Comparison of ENCODE assay signal across 18 cellular contexts in the genomic region with DNA sequence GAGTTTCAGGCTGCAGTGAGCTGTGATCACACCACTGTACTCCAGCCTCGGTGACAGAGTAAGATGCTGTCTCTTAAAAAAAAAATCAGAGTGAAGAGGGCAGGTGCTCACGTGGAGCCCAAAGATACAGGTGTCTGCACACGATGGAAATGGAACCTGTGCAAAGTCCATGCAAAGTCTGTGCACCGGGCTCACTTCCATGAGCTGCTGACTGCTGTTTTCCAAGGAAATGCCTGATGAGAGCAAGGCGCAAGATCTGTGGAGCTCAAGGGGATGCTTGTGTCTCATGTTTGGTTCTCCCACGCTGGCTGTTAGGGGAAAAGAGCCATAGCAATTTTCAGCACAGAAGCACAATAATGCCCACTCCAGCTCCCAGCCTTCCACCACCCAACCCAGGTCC. TPM values are rescaled to one million over a fixed set of nuclear protein-coding genes. Genes with fewer than 3 reads are reported as not detected.
DNase-seq lines count a peak whose midpoint lies in the region; ATAC-seq and TF ChIP-seq lines count a peak whose summit lies in the region.
"Had no signal": no experiment of that assay in that cellular context is flagged by ENCODE, and none has a peak within 500 bp of the region (broad histone marks: within the 10 kb centered on the region; RNA-seq: fewer than 3 reads in every experiment).

No MANE protein-coding gene starts in this region.

- H3F3A ChIP-seq in GM23338 (replicated peaks; ENCODE audit: low read depth): no peaks in the 10 kb centered on the region

- H3K27me3 ChIP-seq in mononuclear cell (ENCODE audit: insufficient read depth, low read length) (no peaks in the 10 kb centered on the region), GM23338 (ENCODE audit: insufficient read depth) (no peaks in the 10 kb centered on the region)

- no peaks in the 10 kb centered on the region for H3K27me3 Mint-ChIP-seq in GM23338 (ENCODE audit: insufficient read depth, low read depth, poor library complexity)
- H3K27me3 Mint-ChIP-seq: progenitor cell of endocrine pancreas had no signal

- H3K4me1 ChIP-seq in mononuclear cell (ENCODE audit: insufficient read depth, low read length): peaks cover 62% of the 10 kb centered on the region
- H3K4me1 ChIP-seq in GM23338 (ENCODE audit: insufficient read depth): peaks cover 8% of the 10 kb centered on the region
- H3K4me1 ChIP-seq: Caco-2 had no signal

- peaks cover 10% of the 10 kb centered on the region for H3K36me3 Mint-ChIP-seq in GM23338 (ENCODE audit: low read depth)

- no peaks in the 10 kb centered on the region for H3K9me2 ChIP-seq in GM23338 (ENCODE audit: insufficient read depth)

- DNase-seq in SK-N-MC (ENCODE audit: low read depth, low spot score): peak; percentile 22
- no peak for DNase-seq in Right ventricle myocardium superior
- no peak for DNase-seq in substantia nigra (lab: John Stamatoyannopoulos, UW)
- DNase-seq in GM23338 (ENCODE audit: low spot score): no peak
- DNase-seq in NCI-H446 (lab: John Stamatoyannopoulos, UW): no peak
- no peak for DNase-seq in putamen (ENCODE audit: low spot score)
- DNase-seq: activated B cell treated with CpG ODN at 0.5 μM for 24 hours; activated CD8-positive, alpha-beta memory T cell treated with anti-CD3 and anti-CD28 coated beads for 24 hours; Caco-2; NCI-H1436; SHP77 treated with DMSO at 0.1 percent for 48 hours; T-helper 17 cell had no signal

- intact Hi-C loops in Right ventricle myocardium superior (cut with DNase I): no loop called here

- no peak overlapping the region for H3K9ac ChIP-seq in SK-N-MC (ENCODE audit: insufficient read length)
- H3K9ac ChIP-seq: GM23248 had no signal

- no peaks in the 10 kb centered on the region for H3K36me3 ChIP-seq in SK-N-MC (ENCODE audit: insufficient read depth, low read length)
- H3K36me3 ChIP-seq in GM23338 (ENCODE audit: insufficient read depth): peaks cover 4% of the 10 kb centered on the region; the same call in 1 of the 2 replicates

- H3K9me3 ChIP-seq in SK-N-MC (ENCODE audit: low read depth, low read length) (no peaks in the 10 kb centered on the region; the same call in 1 of the 2 replicates), mononuclear cell (ENCODE audit: low read depth, low read length) (no peaks in the 10 kb centered on the region)
- H3K9me3 ChIP-seq: Caco-2 had no signal

- no peak overlapping the region for H3K27ac Mint-ChIP-seq in GM23338
- H3K27ac Mint-ChIP-seq: activated B cell treated with CpG ODN at 0.5 μM for 24 hours; activated T-helper 1 cell treated with anti-CD3 and anti-CD28 coated beads, Interleukin-12 subunit alpha, Interleukin-12 subunit beta, Interleukin-2, Interleukin-4 antibody, amounts not matched to agents 30 ng/mL and 10 ng/mL and 1 ng/mL, durations not matched to agents 14 hours and 24 hours and 36 hours; progenitor cell of endocrine pancreas; T-helper 17 cell had no signal

- no peaks in the 10 kb centered on the region for H3K79me2 ChIP-seq in GM23338 (replicated peaks; ENCODE audit: insufficient read depth)

- no peak for TF ChIP-seq CTCF in GM23338 (conservative IDR thresholded peaks at IDR 0.05; ENCODE audit: low read depth in 2 of 2)

- no peak overlapping the region for H2AFZ ChIP-seq in GM23338
- H2AFZ ChIP-seq: GM23248 had no signal

- no peaks in the 10 kb centered on the region for H4K20me1 ChIP-seq in GM23338 (replicated peaks; ENCODE audit: insufficient read depth)

- no peak overlapping the region for H3K4me3 Mint-ChIP-seq in GM23338
- H3K4me3 Mint-ChIP-seq: activated B cell treated with CpG ODN at 0.5 μM for 24 hours; activated T-helper 1 cell treated with anti-CD3 and anti-CD28 coated beads, Interleukin-12 subunit alpha, Interleukin-12 subunit beta, Interleukin-2, Interleukin-4 antibody, amounts not matched to agents 30 ng/mL and 10 ng/mL and 1 ng/mL, durations not matched to agents 14 hours and 24 hours and 36 hours; central memory CD8-positive, alpha-beta T cell; T-helper 17 cell had no signal

- H3K9me3 Mint-ChIP-seq in GM23338: peaks cover 16% of the 10 kb centered on the region; the same call in 2 of the 3 replicates
- H3K9me3 Mint-ChIP-seq: activated T-helper 1 cell treated with anti-CD3 and anti-CD28 coated beads, Interleukin-12 subunit alpha, Interleukin-12 subunit beta, Interleukin-2, Interleukin-4 antibody, amounts not matched to agents 30 ng/mL and 10 ng/mL and 1 ng/mL, durations not matched to agents 14 hours and 24 hours and 36 hours; central memory CD8-positive, alpha-beta T cell had no signal

- ATAC-seq in Right ventricle myocardium superior (ENCODE audit: poor library complexity): peak; percentile 38
- ATAC-seq in GM23338: no peak
- no peak for ATAC-seq in GM21367 (IDR thresholded peaks at IDR 0.05; ENCODE audit: unreplicated experiment)
- ATAC-seq: T-helper 17 cell had no signal

- H3K4me1 Mint-ChIP-seq in GM23338: peaks cover 24% of the 10 kb centered on the region
- H3K4me1 Mint-ChIP-seq: central memory CD8-positive, alpha-beta T cell had no signal

- H3K4me2 ChIP-seq in GM23338: no peak overlapping the region

- H3K27ac ChIP-seq in SK-N-MC (peak overlapping the region; percentile 94), substantia nigra (ENCODE audit: low read depth, low read length, poor library complexity, severe bottlenecking) (peak overlapping the region; percentile 1), GM23338 (ENCODE audit: low read depth) (no peak overlapping the region)
- H3K27ac ChIP-seq: GM23248 had no signal

- H3K4me3 ChIP-seq in SK-N-MC (peak overlapping the region; percentile 68; the same call in 1 of the 2 replicates), mononuclear cell (ENCODE audit: low read length) (peak overlapping the region; percentile 38), GM23338 (no peak overlapping the region)
- H3K4me3 ChIP-seq: GM23248 had no signal

TF ChIP-seq in GM23338, 12 proteins besides CTCF, POLR2A, EP300 and RAD21 (continues in another document):
- TF ChIP-seq, protein P1, sequence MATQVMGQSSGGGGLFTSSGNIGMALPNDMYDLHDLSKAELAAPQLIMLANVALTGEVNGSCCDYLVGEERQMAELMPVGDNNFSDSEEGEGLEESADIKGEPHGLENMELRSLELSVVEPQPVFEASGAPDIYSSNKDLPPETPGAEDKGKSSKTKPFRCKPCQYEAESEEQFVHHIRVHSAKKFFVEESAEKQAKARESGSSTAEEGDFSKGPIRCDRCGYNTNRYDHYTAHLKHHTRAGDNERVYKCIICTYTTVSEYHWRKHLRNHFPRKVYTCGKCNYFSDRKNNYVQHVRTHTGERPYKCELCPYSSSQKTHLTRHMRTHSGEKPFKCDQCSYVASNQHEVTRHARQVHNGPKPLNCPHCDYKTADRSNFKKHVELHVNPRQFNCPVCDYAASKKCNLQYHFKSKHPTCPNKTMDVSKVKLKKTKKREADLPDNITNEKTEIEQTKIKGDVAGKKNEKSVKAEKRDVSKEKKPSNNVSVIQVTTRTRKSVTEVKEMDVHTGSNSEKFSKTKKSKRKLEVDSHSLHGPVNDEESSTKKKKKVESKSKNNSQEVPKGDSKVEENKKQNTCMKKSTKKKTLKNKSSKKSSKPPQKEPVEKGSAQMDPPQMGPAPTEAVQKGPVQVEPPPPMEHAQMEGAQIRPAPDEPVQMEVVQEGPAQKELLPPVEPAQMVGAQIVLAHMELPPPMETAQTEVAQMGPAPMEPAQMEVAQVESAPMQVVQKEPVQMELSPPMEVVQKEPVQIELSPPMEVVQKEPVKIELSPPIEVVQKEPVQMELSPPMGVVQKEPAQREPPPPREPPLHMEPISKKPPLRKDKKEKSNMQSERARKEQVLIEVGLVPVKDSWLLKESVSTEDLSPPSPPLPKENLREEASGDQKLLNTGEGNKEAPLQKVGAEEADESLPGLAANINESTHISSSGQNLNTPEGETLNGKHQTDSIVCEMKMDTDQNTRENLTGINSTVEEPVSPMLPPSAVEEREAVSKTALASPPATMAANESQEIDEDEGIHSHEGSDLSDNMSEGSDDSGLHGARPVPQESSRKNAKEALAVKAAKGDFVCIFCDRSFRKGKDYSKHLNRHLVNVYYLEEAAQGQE (IDR thresholded peaks at IDR 0.05; ENCODE audit: unreplicated experiment): no peak
- TF ChIP-seq STAT1 (IDR thresholded peaks at IDR 0.05; ENCODE audit: unreplicated experiment): no peak
- no peak for TF ChIP-seq EZH2phosphoT487 (IDR thresholded peaks at IDR 0.05; ENCODE audit: unreplicated experiment)
- no peak for TF ChIP-seq ZNF331 (CRISPR knock-in tag; IDR thresholded peaks at IDR 0.05; ENCODE audit: low read depth)
- no peak for TF ChIP-seq NANOG (IDR thresholded peaks at IDR 0.05; ENCODE audit: borderline replicate concordance)
- TF ChIP-seq CREB1 (CRISPR knock-in tag; IDR thresholded peaks at IDR 0.05; ENCODE audit: low read depth): no peak
- TF ChIP-seq EZH2 (IDR thresholded peaks at IDR 0.05; ENCODE audit: low read depth, unreplicated experiment): no peak
- TF ChIP-seq, protein P2, sequence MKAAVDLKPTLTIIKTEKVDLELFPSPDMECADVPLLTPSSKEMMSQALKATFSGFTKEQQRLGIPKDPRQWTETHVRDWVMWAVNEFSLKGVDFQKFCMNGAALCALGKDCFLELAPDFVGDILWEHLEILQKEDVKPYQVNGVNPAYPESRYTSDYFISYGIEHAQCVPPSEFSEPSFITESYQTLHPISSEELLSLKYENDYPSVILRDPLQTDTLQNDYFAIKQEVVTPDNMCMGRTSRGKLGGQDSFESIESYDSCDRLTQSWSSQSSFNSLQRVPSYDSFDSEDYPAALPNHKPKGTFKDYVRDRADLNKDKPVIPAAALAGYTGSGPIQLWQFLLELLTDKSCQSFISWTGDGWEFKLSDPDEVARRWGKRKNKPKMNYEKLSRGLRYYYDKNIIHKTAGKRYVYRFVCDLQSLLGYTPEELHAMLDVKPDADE (IDR thresholded peaks at IDR 0.05): no peak
- TF ChIP-seq JUNB (IDR thresholded peaks at IDR 0.05; ENCODE audit: unreplicated experiment): no peak
- TF ChIP-seq POLR2AphosphoS5 (IDR thresholded peaks at IDR 0.05; ENCODE audit: low read depth): no peak
- TF ChIP-seq ZNF114 (CRISPR knock-in tag; IDR thresholded peaks at IDR 0.05): no peak

RNA-seq across cellular contexts. Expression of a gene that starts 27.7 kb away (rescaled TPM):
- total RNA-seq in Right ventricle myocardium superior (26.1 TPM), mononuclear cell (99.5 TPM)
- total RNA-seq in GM23338 (2014; rRNA removed; shearing (Covaris generic)): 52.6 and 59.2 TPM in 2 replicates
- 17.6 and 21.4 TPM in 2 replicates for polyA plus RNA-seq in GM23338 (2016; fragmentation: Nextera tagmentation; extraction: Ambion mirVana)
